In the genomic region with DNA sequence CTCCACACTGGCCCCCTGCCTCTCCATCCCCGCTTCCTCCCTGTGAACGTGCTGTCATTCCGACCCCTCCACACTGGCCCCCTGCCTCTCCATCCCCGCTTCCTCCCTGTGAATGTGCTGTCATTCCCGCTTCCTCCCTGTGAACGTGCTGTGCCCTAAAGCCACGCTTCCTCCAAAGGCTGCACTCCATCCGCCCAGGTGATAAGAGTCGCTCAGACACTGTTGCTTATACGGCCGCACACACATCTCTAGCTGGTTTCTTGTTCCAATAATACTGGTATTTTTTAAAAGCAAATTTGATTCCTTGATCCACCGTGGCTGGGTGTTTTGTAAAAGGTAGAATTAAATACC, we compare ENCODE assay signal across 23 cellular contexts. TPM values are rescaled to one million over a fixed set of nuclear protein-coding genes. Genes with fewer than 3 reads are reported as not detected.
"Had no signal": no experiment of that assay in that cellular context is flagged by ENCODE, and none has a peak within 500 bp of the region (broad histone marks: within the 10 kb centered on the region; RNA-seq: fewer than 3 reads in every experiment).

No MANE protein-coding gene starts in this region.

- H3K4me3 ChIP-seq: dorsolateral prefrontal cortex, esophagus muscularis mucosa, mucosa of descending colon, skin epidermis, transverse colon had no signal

- H3K79me2 ChIP-seq: parathyroid adenoma had no signal

- H3K9ac ChIP-seq: parathyroid adenoma had no signal

- H3K36me3 ChIP-seq: esophagus muscularis mucosa, neutrophil, transverse colon had no signal

- H3K4me1 ChIP-seq: esophagus muscularis mucosa, parathyroid adenoma, transverse colon had no signal

- DNase-seq: activated CD4-positive, alpha-beta T cell treated with anti-CD3 and anti-CD28 coated beads for 4 hours; activated CD4-positive, alpha-beta T cell treated with anti-CD3 and anti-CD28 coated beads, Interleukin-2, amount 50 U/mL, for 48 hours; activated CD4-positive, CD25-positive, alpha-beta regulatory T cell; activated naive CD4-positive, alpha-beta T cell treated with Interleukin-2 at 50 U/mL for 16 hours; activated naive CD8-positive, alpha-beta T cell treated with anti-CD3 and anti-CD28 coated beads for 36 hours; activated T-cell treated with anti-CD3 and anti-CD28 coated beads, Interleukin-2, amount 50 U/mL, for 48 hours; central memory CD4-positive, alpha-beta T cell; effector memory CD8-positive, alpha-beta T cell; hypothalamus; left cardiac atrium; mucosa of descending colon; stimulated activated CD4-positive, alpha-beta T cell treated with anti-CD3 and anti-CD28 coated beads, Interleukin-2, amount 100 ng/mL, for 24 hours; stimulated activated naive CD8-positive, alpha-beta T cell treated with anti-CD3 and anti-CD28 coated beads, Interleukin-15, amount 100 ng/mL, for 72 hours; T1000; transverse colon had no signal

- ATAC-seq: effector memory CD8-positive, alpha-beta T cell; left cardiac atrium; mucosa of descending colon; stimulated activated effector memory CD8-positive, alpha-beta T cell treated with anti-CD3 and anti-CD28 coated beads, Interleukin-12 subunit alpha, Interleukin-12 subunit beta, amount 100 ng/mL, for 72 hours had no signal

- H3K9me3 ChIP-seq: mucosa of descending colon, neutrophil, transverse colon had no signal

- H3K27ac ChIP-seq: dorsolateral prefrontal cortex, esophagus muscularis mucosa, neutrophil, parathyroid adenoma, transverse colon had no signal

RNA-seq across cellular contexts. Expression of a gene that starts 39.3 kb away (rescaled TPM):
- total RNA-seq: activated naive CD8-positive, alpha-beta T cell treated with anti-CD3 and anti-CD28 coated beads for 36 hours; astrocyte; frontal cortex; transverse colon had no signal

RNA-seq across cellular contexts. Expression of a gene that starts 53.7 kb away (rescaled TPM):
- total RNA-seq: activated naive CD8-positive, alpha-beta T cell treated with anti-CD3 and anti-CD28 coated beads for 36 hours; astrocyte; dorsolateral prefrontal cortex; esophagus muscularis mucosa; frontal cortex; left cardiac atrium; mucosa of descending colon; transverse colon had no signal
